ENCODE assay signal across 13 cellular contexts in genomic region chr3:16536344-16536663, GRCh38. TPM values are rescaled to one million over a fixed set of nuclear protein-coding genes. Genes with fewer than 3 reads are reported as not detected.
DNase-seq lines count a peak whose midpoint lies in the region; ATAC-seq and TF ChIP-seq lines count a peak whose summit lies in the region.
"Had no signal": no experiment of that assay in that cellular context is flagged by ENCODE, and none has a peak within 500 bp of the region (broad histone marks: within the 10 kb centered on the region; RNA-seq: fewer than 3 reads in every experiment).

No MANE protein-coding gene starts in this region.

- H2BK12ac ChIP-seq in mesenchymal stem cell (ENCODE audit: low read length in 2 of 2) = no peak overlapping the region

- no peak overlapping the region for H3K4ac ChIP-seq in mesenchymal stem cell (ENCODE audit: low read depth in 1 of 2, low read length in 2 of 2)

- no peak overlapping the region for H2BK5ac ChIP-seq in mesenchymal stem cell (ENCODE audit: low read depth, low read length, poor library complexity, severe bottlenecking)

- no peaks in the 10 kb centered on the region for H3K79me2 ChIP-seq in OCI-LY3 (ENCODE audit: low read length)

- H3K4me1 ChIP-seq in ES-I3 (ENCODE audit: insufficient read depth, low read length) = no peaks in the 10 kb centered on the region; the same call in 1 of the 2 replicates
- no peaks in the 10 kb centered on the region for H3K4me1 ChIP-seq in OCI-LY3 (ENCODE audit: low read length)
- peaks cover 2% of the 10 kb centered on the region for H3K4me1 ChIP-seq in mesenchymal stem cell (ENCODE audit: control insufficient read depth, insufficient read depth, low read depth, low read length)

- no peak for ATAC-seq in stimulated activated naive B cell treated with anti-CD40 and anti-IgM and Interleukin-4, amounts not matched to agents 10 μg/mL and 1 μg/mL and 100 μg/mL, for 72 hours (replicated peaks)

- peak overlapping the region; percentile 54 for H3K4me3 ChIP-seq in OCI-LY3 (ENCODE audit: low read length)
- H3K4me3 ChIP-seq in mesenchymal stem cell (ENCODE audit: insufficient read depth in 1 of 2, low read depth in 1 of 2, low read length in 2 of 2) = no peak overlapping the region
- H3K4me3 ChIP-seq: PC-9, SK-N-MC had no signal

- WGBS in mesenchymal stem cell = 98% methylated on average over 4 of the region's 4 CpGs

- peaks cover 12 to 28% of the 10 kb centered on the region in 2 donors for H3K4me1 Mint-ChIP-seq in stimulated activated naive B cell treated with anti-CD40 and anti-IgM and Interleukin-4, amounts not matched to agents 10 μg/mL and 1 μg/mL and 100 μg/mL, for 72 hours
- no peaks in the 10 kb centered on the region for H3K4me1 Mint-ChIP-seq in HFFc6 (ENCODE audit: low read depth)
- H3K4me1 Mint-ChIP-seq: CD8-positive, alpha-beta memory T cell had no signal

- H3K36me3 Mint-ChIP-seq in stimulated activated naive B cell treated with anti-CD40 and anti-IgM and Interleukin-4, amounts not matched to agents 10 μg/mL and 1 μg/mL and 100 μg/mL, for 72 hours = peaks cover 1 to 7% of the 10 kb centered on the region in 2 donors
- no peaks in the 10 kb centered on the region for H3K36me3 Mint-ChIP-seq in HFFc6 (ENCODE audit: low read depth)
- H3K36me3 Mint-ChIP-seq: CD8-positive, alpha-beta memory T cell had no signal

- H3K27me3 ChIP-seq in OCI-LY3 (ENCODE audit: low read depth, low read length) = peaks cover 20% of the 10 kb centered on the region
- H3K27me3 ChIP-seq in mesenchymal stem cell (ENCODE audit: control insufficient read depth in 1 of 2, insufficient read depth in 1 of 2, low read length in 2 of 2) = peaks cover 10 to 27% of the 10 kb centered on the region in 2 experiments

- no peak overlapping the region for H2BK120ac ChIP-seq in mesenchymal stem cell (ENCODE audit: low read depth, low read length)

- H4K20me1 ChIP-seq in OCI-LY3 (ENCODE audit: insufficient read depth, low read length) = no peaks in the 10 kb centered on the region

- no peaks in the 10 kb centered on the region for H3K9me3 ChIP-seq in ES-I3 (ENCODE audit: control insufficient read depth, insufficient read depth, low read length)
- no peaks in the 10 kb centered on the region for H3K9me3 ChIP-seq in OCI-LY3 (ENCODE audit: insufficient read depth, low read length)
- no peaks in the 10 kb centered on the region for H3K9me3 ChIP-seq in mesenchymal stem cell (ENCODE audit: control insufficient read depth, low read length)

- H3K4me3 Mint-ChIP-seq in stimulated activated naive B cell treated with anti-CD40 and anti-IgM and Interleukin-4, amounts not matched to agents 10 μg/mL and 1 μg/mL and 100 μg/mL, for 72 hours = peak overlapping the region; percentile 77 to 80
- no peak overlapping the region for H3K4me3 Mint-ChIP-seq in HFFc6

- H3K9ac ChIP-seq in ES-I3 (ENCODE audit: low read depth, low read length) = peak overlapping the region; percentile 27; the same call in 1 of the 2 replicates
- no peak overlapping the region for H3K9ac ChIP-seq in OCI-LY3 (ENCODE audit: low read length)
- H3K9ac ChIP-seq in mesenchymal stem cell (ENCODE audit: low read length) = no peak overlapping the region

- H3K27ac ChIP-seq in OCI-LY3 (ENCODE audit: low read length) = no peak overlapping the region
- H3K27ac ChIP-seq in mesenchymal stem cell (ENCODE audit: low read length, poor library complexity, severe bottlenecking) = no peak overlapping the region
- H3K27ac ChIP-seq: PC-9, SK-N-MC had no signal

- TF ChIP-seq CTCF in OCI-LY3 (IDR thresholded peaks at IDR 0.05; ENCODE audit: low read depth, low read length) (no peak), HFFc6 (IDR thresholded peaks at IDR 0.05) (no peak)

- no peak overlapping the region for H2AK5ac ChIP-seq in mesenchymal stem cell (ENCODE audit: low read length, severe bottlenecking)

- peak overlapping the region; percentile 83 for H3K27ac Mint-ChIP-seq in stimulated activated naive B cell treated with anti-CD40 and anti-IgM and Interleukin-4, amounts not matched to agents 10 μg/mL and 1 μg/mL and 100 μg/mL, for 72 hours
- H3K27ac Mint-ChIP-seq in HFFc6 = no peak overlapping the region
- H3K27ac Mint-ChIP-seq: CD8-positive, alpha-beta memory T cell had no signal

- H2BK15ac ChIP-seq in mesenchymal stem cell (ENCODE audit: low read depth, poor library complexity, severe bottlenecking) = no peak overlapping the region

- peak overlapping the region; percentile 12 for H3K4me2 ChIP-seq in OCI-LY3 (ENCODE audit: low read length)
- H3K4me2 ChIP-seq in mesenchymal stem cell (ENCODE audit: low read length, poor library complexity, severe bottlenecking) = peak overlapping the region; percentile 8
- H3K4me2 ChIP-seq: PC-9 had no signal

- no peak overlapping the region for H4K91ac ChIP-seq in mesenchymal stem cell (ENCODE audit: low read length)

- H2AFZ ChIP-seq in OCI-LY3 (ENCODE audit: low read depth, low read length) (no peak overlapping the region), mesenchymal stem cell (ENCODE audit: low read depth, low read length) (no peak overlapping the region)
- H2AFZ ChIP-seq: PC-9 had no signal

- H3K79me1 ChIP-seq in mesenchymal stem cell (replicated peaks; ENCODE audit: low read length, poor library complexity, severe bottlenecking) = no peaks in the 10 kb centered on the region

- H3K9me3 Mint-ChIP-seq in stimulated activated naive B cell treated with anti-CD40 and anti-IgM and Interleukin-4, amounts not matched to agents 10 μg/mL and 1 μg/mL and 100 μg/mL, for 72 hours = peaks cover 3% of the 10 kb centered on the region in 2 donors
- no peaks in the 10 kb centered on the region for H3K9me3 Mint-ChIP-seq in HFFc6
- H3K9me3 Mint-ChIP-seq: CD8-positive, alpha-beta memory T cell had no signal

- H3K36me3 ChIP-seq in ES-I3 (ENCODE audit: insufficient read depth, low read length) (no peaks in the 10 kb centered on the region), OCI-LY3 (replicated peaks; ENCODE audit: low read depth, low read length) (no peaks in the 10 kb centered on the region), mesenchymal stem cell (ENCODE audit: control insufficient read depth in 1 of 2, insufficient read depth in 2 of 2, low read depth in 1 of 2, low read length in 2 of 2) (no peaks in the 10 kb centered on the region)

- H3K23ac ChIP-seq in mesenchymal stem cell (ENCODE audit: low read length in 2 of 2) = no peak overlapping the region

- DNase-seq in mesenchymal stem cell = no peak
- no peak for DNase-seq in stimulated activated naive B cell treated with anti-CD40 and anti-IgM and Interleukin-4, amounts not matched to agents 10 μg/mL and 1 μg/mL and 100 μg/mL, for 72 hours
- no peak for DNase-seq in HK-2 (ENCODE audit: unreplicated experiment)
- DNase-seq in activated CD4-positive, CD25-positive, alpha-beta regulatory T cell treated with anti-CD3 and anti-CD28 coated beads, Interleukin-2, amount 50 U/mL, for 72 hours = no peak
- DNase-seq in HFFc6 = no peak
- DNase-seq: CD8-positive, alpha-beta memory T cell; KG1; NCI-H1048; NCI-H187; PC-9 had no signal

- H4K8ac ChIP-seq in mesenchymal stem cell (ENCODE audit: low read length) = no peak overlapping the region

- H3K14ac ChIP-seq in mesenchymal stem cell (ENCODE audit: low read length in 2 of 2) = no peak overlapping the region

- H3K18ac ChIP-seq in mesenchymal stem cell (ENCODE audit: low read depth in 1 of 2, low read length in 2 of 2) = no peak overlapping the region

- H3K27me3 Mint-ChIP-seq in stimulated activated naive B cell treated with anti-CD40 and anti-IgM and Interleukin-4, amounts not matched to agents 10 μg/mL and 1 μg/mL and 100 μg/mL, for 72 hours = peaks cover 13 to 19% of the 10 kb centered on the region in 2 donors
- H3K27me3 Mint-ChIP-seq in HFFc6 (ENCODE audit: insufficient read depth) = peaks cover 30% of the 10 kb centered on the region

RNA-seq across cellular contexts. Expression of gene RFTN1, which starts 22.8 kb away (rescaled TPM):
- polyA plus RNA-seq in mesenchymal stem cell (2013, experiment 1 of 2) = 256 TPM
- polyA plus RNA-seq in mesenchymal stem cell (2013, experiment 2 of 2) = 261 TPM
- total RNA-seq in HFFc6 (2021; fragmentation: NEBNext Ultra II Directional; extraction: Animal tissue kit (Norgen Biotek cat#: 25700)) = 10 to 100 TPM; 53.4 to 62.4 (median 57.4) TPM
